Comparison of ENCODE assay signal across 8 cellular contexts in the genomic region with DNA sequence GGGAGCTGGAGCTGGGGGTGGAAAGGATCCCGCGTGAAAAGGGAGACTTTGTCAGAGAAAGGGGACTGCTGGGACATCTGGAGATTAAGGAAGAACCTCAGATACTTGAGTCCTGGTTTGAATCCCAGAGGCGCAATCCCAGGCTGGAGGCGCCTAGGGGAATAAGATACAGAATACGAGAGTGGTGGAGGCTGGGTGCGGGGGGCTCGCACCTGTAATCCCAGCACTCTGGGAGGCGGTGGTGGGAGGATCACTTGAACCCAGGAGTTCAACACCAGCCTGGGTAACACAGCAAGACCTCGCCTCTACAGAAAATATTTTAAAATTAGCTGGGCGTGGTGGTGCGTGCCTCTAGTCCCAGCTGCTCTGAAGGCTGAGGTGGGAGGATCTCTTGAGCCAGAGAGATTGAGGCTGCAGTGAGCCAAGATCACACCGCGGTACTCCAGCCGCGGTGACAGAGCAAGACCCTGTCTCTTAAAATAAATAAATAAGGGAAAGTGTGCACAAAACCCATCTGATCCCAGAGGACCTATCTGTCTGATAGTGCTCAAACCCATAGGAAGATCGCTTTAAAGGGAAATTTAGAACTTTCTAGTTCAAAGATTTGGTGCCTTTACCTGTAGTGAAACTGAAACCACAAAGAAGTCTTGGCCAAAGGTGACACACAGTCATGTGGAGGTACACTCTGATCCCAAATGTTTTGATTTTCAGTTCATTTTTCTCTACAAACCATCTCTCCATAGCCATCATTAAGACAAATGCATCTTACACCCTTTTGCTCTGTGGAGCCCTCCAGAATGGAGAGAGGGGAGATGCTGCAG. TPM values are rescaled to one million over a fixed set of nuclear protein-coding genes. Genes with fewer than 3 reads are reported as not detected.
DNase-seq lines count a peak whose midpoint lies in the region; ATAC-seq and TF ChIP-seq lines count a peak whose summit lies in the region.

No MANE protein-coding gene starts in this region.

- peaks cover 6% of the 10 kb centered on the region; the same call in 1 of the 2 replicates for H3F3A ChIP-seq in MM.1S (ENCODE audit: insufficient read depth, low read length)

- H3K4me1 Mint-ChIP-seq in neural crest cell, result peaks cover 31% of the 10 kb centered on the region

- TF ChIP-seq CTCF in MM.1S (IDR thresholded peaks at IDR 0.05; ENCODE audit: low read length), result no peak
- TF ChIP-seq CTCF in colonic mucosa (IDR thresholded peaks at IDR 0.05), result peak; percentile 5
- peak; percentile 44 for TF ChIP-seq CTCF in neural crest cell (conservative IDR thresholded peaks at IDR 0.05)

- no peak for ATAC-seq in GM18517 (IDR thresholded peaks at IDR 0.05; ENCODE audit: unreplicated experiment)

- no peaks in the 10 kb centered on the region for H3K36me3 Mint-ChIP-seq in neural crest cell (ENCODE audit: low read depth)

- H4K20me1 ChIP-seq in BLaER1 treated with 17β-estradiol and CSF1 and Interleukin-3, amounts not matched to agents 10 nM and 100 nM, result peaks cover 0 to 28% (median under 1%) of the 10 kb centered on the region in 11 experiments; a peak in 9 of 22 replicates
- no peaks in the 10 kb centered on the region for H4K20me1 ChIP-seq in MM.1S (ENCODE audit: insufficient read depth, low read length)

- intact Hi-C loops in colonic mucosa (cut with DNase I), result loop anchor here (2.0 to 10.0 kb wide), 2 partner anchors 49 to 133 kb away; a partner anchor contains a TSS

- DNase-seq in MM.1S (peak; percentile 53), colonic mucosa (no peak), neural crest cell (ENCODE audit: low read depth, low spot score) (no peak), HuH-7.5 (ENCODE audit: low spot score) (no peak), C1 segment of cervical spinal cord (lab: John Stamatoyannopoulos, UW) (no peak), midbrain (lab: John Stamatoyannopoulos, UW) (no peak)

- H3K27ac ChIP-seq in BLaER1 treated with 17β-estradiol and CSF1 and Interleukin-3, amounts not matched to agents 10 nM and 100 nM, result peak overlapping the region in 9 of 11 experiments; percentile 49 to 73 (median 67); a peak in 12 of 22 replicates
- peak overlapping the region; percentile 13; the same call in 1 of the 2 replicates for H3K27ac ChIP-seq in MM.1S (ENCODE audit: low read length)
- peak overlapping the region; percentile 63 for H3K27ac ChIP-seq in colonic mucosa

- H3K4me3 Mint-ChIP-seq in neural crest cell, result peak overlapping the region; percentile 96

- H3K4me1 ChIP-seq in BLaER1 treated with 17β-estradiol and CSF1 and Interleukin-3, amounts not matched to agents 10 nM and 100 nM, result peaks cover 24 to 55% (median 45%) of the 10 kb centered on the region in 10 experiments
- H3K4me1 ChIP-seq in MM.1S (ENCODE audit: low read length) (peaks cover 16% of the 10 kb centered on the region), colonic mucosa (peaks cover 15% of the 10 kb centered on the region)

- no peaks in the 10 kb centered on the region for H3K9me3 ChIP-seq in BLaER1 treated with 17β-estradiol and CSF1 and Interleukin-3, amounts not matched to agents 10 nM and 100 nM (replicated peaks in 1 of 11)
- no peaks in the 10 kb centered on the region for H3K9me3 ChIP-seq in MM.1S (replicated peaks; ENCODE audit: insufficient read depth, low read length)
- no peaks in the 10 kb centered on the region for H3K9me3 ChIP-seq in colonic mucosa

- 0 out of 2 replicates have a peak, but pooled peaks cover 5% of the 10 kb centered on the region for H3K79me2 ChIP-seq in MM.1S (ENCODE audit: low read length)

- no peaks in the 10 kb centered on the region for H3K9me2 ChIP-seq in MM.1S (replicated peaks; ENCODE audit: insufficient read depth, low read length)

- H3K36me3 ChIP-seq in BLaER1 treated with 17β-estradiol and CSF1 and Interleukin-3, amounts not matched to agents 10 nM and 100 nM, result peaks cover 0 to 29% (median 17%) of the 10 kb centered on the region in 11 experiments; a peak in 18 of 22 replicates
- H3K36me3 ChIP-seq in MM.1S (replicated peaks; ENCODE audit: insufficient read depth, low read length) (no peaks in the 10 kb centered on the region), colonic mucosa (no peaks in the 10 kb centered on the region)

- peaks cover 27 to 35% (median 32%) of the 10 kb centered on the region in 11 experiments for H3K27me3 ChIP-seq in BLaER1 treated with 17β-estradiol and CSF1 and Interleukin-3, amounts not matched to agents 10 nM and 100 nM
- H3K27me3 ChIP-seq in MM.1S (replicated peaks; ENCODE audit: insufficient read depth, low read length), result peaks cover 22% of the 10 kb centered on the region
- no peaks in the 10 kb centered on the region for H3K27me3 ChIP-seq in colonic mucosa

- no peaks in the 10 kb centered on the region for H3K9me3 Mint-ChIP-seq in neural crest cell

- H3K4me3 ChIP-seq in BLaER1 treated with 17β-estradiol and CSF1 and Interleukin-3, amounts not matched to agents 10 nM and 100 nM, result peak overlapping the region in 9 of 10 experiments; percentile 74 to 85 (median 80); a peak in 16 of 20 replicates
- H3K4me3 ChIP-seq in MM.1S (ENCODE audit: low read length) (peak overlapping the region; percentile 90), colonic mucosa (peak overlapping the region; percentile 72)

- H3K4me2 ChIP-seq in BLaER1 treated with 17β-estradiol and CSF1 and Interleukin-3, amounts not matched to agents 10 nM and 100 nM, result peak overlapping the region; percentile 92 to 99 (median 97); a peak in 20 of 22 replicates
- H3K4me2 ChIP-seq in MM.1S (ENCODE audit: low read depth, low read length), result peak overlapping the region; percentile 91

- peak overlapping the region; percentile 58 for H2AFZ ChIP-seq in MM.1S (ENCODE audit: low read length)

- H3K27ac Mint-ChIP-seq in neural crest cell (ENCODE audit: unreplicated experiment), result no peak overlapping the region

- H3K27me3 Mint-ChIP-seq in neural crest cell (ENCODE audit: low read depth), result peaks cover 38% of the 10 kb centered on the region

- peak overlapping the region in 10 of 11 experiments; percentile 73 to 86 (median 80); a peak in 20 of 22 replicates for H3K9ac ChIP-seq in BLaER1 treated with 17β-estradiol and CSF1 and Interleukin-3, amounts not matched to agents 10 nM and 100 nM
- H3K9ac ChIP-seq in MM.1S (ENCODE audit: low read length) (no peak overlapping the region; the same call in 1 of the 2 replicates), colonic mucosa (ENCODE audit: low read depth in 2 of 2, low read length in 2 of 2) (peak overlapping the region; percentile 63 to 90)

RNA-seq across cellular contexts. Expression of a gene that starts 0.6 kb away (rescaled TPM):
- 10 to 100 TPM; 36.8 to 40.0 TPM for total RNA-seq in colonic mucosa
- 32.7 and 37.8 TPM in 2 replicates for total RNA-seq in neural crest cell

RNA-seq across cellular contexts. Expression of a gene that starts 9.3 kb away (rescaled TPM):
- total RNA-seq in colonic mucosa (1 to 10 TPM; 8.7 to 8.8 TPM), neural crest cell (0.16 and 0.25 TPM in 2 replicates)

RNA-seq across cellular contexts. Expression of a gene that starts 10.2 kb away (rescaled TPM):
- under 1 TPM; 0.20 to 0.21 TPM for total RNA-seq in colonic mucosa
- total RNA-seq in neural crest cell, result 0.84 and 1.4 TPM in 2 replicates

RNA-seq across cellular contexts. Expression of a gene that starts 10.4 kb away (rescaled TPM):
- 10 to 100 TPM; 32.2 to 50.8 TPM for total RNA-seq in colonic mucosa
- total RNA-seq in neural crest cell, result 50.0 and 55.3 TPM in 2 replicates

RNA-seq across cellular contexts. Expression of a gene that starts 20.1 kb away (rescaled TPM):
- total RNA-seq in colonic mucosa (10 to 100 TPM; 34.8 to 93.6 TPM), neural crest cell (14.3 and 14.6 TPM in 2 replicates)

Comparison
In these comparisons a context has a peak if more than half of its experiments do, and no peak if none do; other contexts are left out.
1. H3K27ac ChIP-seq: peak in every context shown above with its lines; median percentile 67 in BLaER1 treated with 17β-estradiol and CSF1 and Interleukin-3, amounts not matched to agents 10 nM and 100 nM; 63 in colonic mucosa; 13 in MM.1S.